Comparison of ENCODE assay signal across 23 cellular contexts in the genomic region with DNA sequence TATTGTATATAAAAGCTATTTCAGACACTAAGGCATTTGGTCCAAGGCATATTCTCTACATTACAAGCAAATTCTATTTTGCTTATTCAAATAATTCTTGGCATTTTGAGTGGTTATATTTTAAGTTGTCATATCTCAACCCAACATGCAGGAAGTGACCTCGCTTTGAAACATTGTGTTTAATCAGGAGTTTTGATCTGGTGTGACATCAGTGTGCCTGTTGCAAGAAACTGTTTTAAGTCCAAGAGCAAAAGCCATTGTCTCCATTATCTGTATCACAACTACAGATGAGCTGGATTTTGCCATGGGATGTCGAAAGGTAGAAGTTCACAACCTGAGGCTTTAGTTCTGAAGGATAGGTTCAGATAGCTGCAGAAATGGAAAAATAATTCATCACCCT.
DNase-seq lines count a peak whose midpoint lies in the region; ATAC-seq, FAIRE-seq and TF ChIP-seq lines count a peak whose summit lies in the region.
"Had no signal": no experiment of that assay in that cellular context is flagged by ENCODE, and none has a peak within 500 bp of the region (broad histone marks: within the 10 kb centered on the region; RNA-seq: fewer than 3 reads in every experiment).

No MANE protein-coding gene starts in this region.

- no peaks in the 10 kb centered on the region for H3K27me3 Mint-ChIP-seq in MCF 10A (ENCODE audit: insufficient read depth, unreplicated experiment)
- H3K27me3 Mint-ChIP-seq in astrocyte (ENCODE audit: low read depth, unreplicated experiment): no peaks in the 10 kb centered on the region
- H3K27me3 Mint-ChIP-seq: memory B cell, T-cell had no signal

- H3K27me3 ChIP-seq in mammary epithelial cell (ENCODE audit: insufficient read depth, low read length): no peaks in the 10 kb centered on the region
- H3K27me3 ChIP-seq in astrocyte (ENCODE audit: insufficient read depth, low read length): no peaks in the 10 kb centered on the region
- H3K27me3 ChIP-seq: esophagus squamous epithelium, heart right ventricle, neural progenitor cell, thyroid gland had no signal

- H4K20me1 ChIP-seq in mammary epithelial cell (ENCODE audit: insufficient read depth, low read length): no peaks in the 10 kb centered on the region
- H4K20me1 ChIP-seq in astrocyte (ENCODE audit: insufficient read depth, low read length): no peaks in the 10 kb centered on the region

- dilution Hi-C loops in mammary epithelial cell (cut with HindIII; ENCODE audit: low sequenced_read_pairs): no loop called here

- H3K9me3 Mint-ChIP-seq in MCF 10A (ENCODE audit: unreplicated experiment) (no peaks in the 10 kb centered on the region), astrocyte (ENCODE audit: unreplicated experiment) (no peaks in the 10 kb centered on the region)
- H3K9me3 Mint-ChIP-seq: brain had no signal

- H2AFZ ChIP-seq in mammary epithelial cell (ENCODE audit: low read depth, low read length) (no peak overlapping the region), astrocyte (ENCODE audit: low read depth, low read length) (peak overlapping the region; percentile 32)
- H2AFZ ChIP-seq: neural progenitor cell had no signal

- H3K4me1 ChIP-seq in mammary epithelial cell (ENCODE audit: insufficient read depth, low read length) (no peaks in the 10 kb centered on the region), astrocyte (ENCODE audit: insufficient read depth, low read length) (peaks cover 8% of the 10 kb centered on the region)
- H3K4me1 ChIP-seq: A549, heart right ventricle, neural progenitor cell had no signal

- TF ChIP-seq CTCF in mammary epithelial cell (conservative IDR thresholded peaks at IDR 0.05 in 1 of 2, IDR thresholded peaks at IDR 0.05 in 1 of 2; ENCODE audit: extremely low read depth in 1 of 2, insufficient read depth in 1 of 2, low read depth in 1 of 2, low read length in 2 of 2): no peak
- TF ChIP-seq CTCF in MCF 10A (IDR thresholded peaks at IDR 0.05; ENCODE audit: unreplicated experiment): no peak
- TF ChIP-seq CTCF in astrocyte (IDR thresholded peaks at IDR 0.05; ENCODE audit: insufficient read depth, low read depth, low read length): no peak

- DNase-seq in mammary epithelial cell (peak; percentile 24), MCF 10A (ENCODE audit: unreplicated experiment) (no peak), astrocyte (ENCODE audit: low read depth) (peak; percentile 57), kidney tubule cell (ENCODE audit: low spot score) (peak; percentile 42), DMS79 (lab: John Stamatoyannopoulos, UW) (no peak), cerebellum (ENCODE audit: low spot score) (no peak), NOMO-1 treated with dmso at 0.1 percent for 144 hours (lab: John Stamatoyannopoulos, UW; ENCODE audit: unreplicated experiment) (no peak)
- DNase-seq: activated CD4-positive, alpha-beta T cell treated with anti-CD3 and anti-CD28 coated beads, Interleukin-2, amount 50 U/mL, for 4 hours; activated naive CD4-positive, alpha-beta T cell; activated T-cell treated with anti-CD3 and anti-CD28 coated beads for 4 hours; esophagus squamous epithelium; heart right ventricle; islet precursor cell; KG1; NCI-H1092; T-cell had no signal

- no peaks in the 10 kb centered on the region for H3K9me3 ChIP-seq in mammary epithelial cell (replicated peaks; ENCODE audit: insufficient read depth, low read length)
- H3K9me3 ChIP-seq in astrocyte (ENCODE audit: insufficient read depth, low read depth, low read length): no peaks in the 10 kb centered on the region
- H3K9me3 ChIP-seq: A549, esophagus squamous epithelium, heart right ventricle, thyroid gland had no signal

- H3K36me3 ChIP-seq in mammary epithelial cell (ENCODE audit: insufficient read depth, low read length) (no peaks in the 10 kb centered on the region), astrocyte (ENCODE audit: insufficient read depth, low read length) (no peaks in the 10 kb centered on the region)
- H3K36me3 ChIP-seq: esophagus squamous epithelium, heart right ventricle, neural progenitor cell, thyroid gland had no signal

- intact Hi-C loops in mammary epithelial cell (cut with micrococcal nuclease): no loop called here
- intact Hi-C loops in MCF 10A (cut with micrococcal nuclease): no loop called here

- ATAC-seq in HG03439 (IDR thresholded peaks at IDR 0.05; ENCODE audit: unreplicated experiment): no peak
- ATAC-seq: A549, heart right ventricle, Right ventricle myocardium inferior, T-cell had no signal

- in situ Hi-C loops in mammary epithelial cell (cut with MboI; ENCODE audit: low sequenced_read_pairs in 2 of 2): no loop called here

- FAIRE-seq in astrocyte (lab: Jason Lieb, UNC): no peak
- FAIRE-seq: A549 had no signal

- H3K4me1 Mint-ChIP-seq in MCF 10A (ENCODE audit: insufficient read depth, unreplicated experiment): no peaks in the 10 kb centered on the region
- peaks cover 4% of the 10 kb centered on the region for H3K4me1 Mint-ChIP-seq in astrocyte (ENCODE audit: low read depth, unreplicated experiment)
- H3K4me1 Mint-ChIP-seq: memory B cell, T-cell had no signal

- H3K79me2 ChIP-seq in mammary epithelial cell (ENCODE audit: insufficient read depth, low read length) (no peaks in the 10 kb centered on the region), astrocyte (ENCODE audit: insufficient read depth, low read length) (no peaks in the 10 kb centered on the region)

- no peak overlapping the region for H3K27ac ChIP-seq in mammary epithelial cell (ENCODE audit: insufficient read depth, low read depth, low read length)
- H3K27ac ChIP-seq in astrocyte (ENCODE audit: low read depth, low read length): no peak overlapping the region
- H3K27ac ChIP-seq: A549, heart right ventricle, neural progenitor cell, thyroid gland had no signal

- no peak overlapping the region for H3K9ac ChIP-seq in mammary epithelial cell (ENCODE audit: insufficient read depth, low read length)
- no peak overlapping the region for H3K9ac ChIP-seq in astrocyte (ENCODE audit: low read length)
- H3K9ac ChIP-seq: neural progenitor cell had no signal

- H3K36me3 Mint-ChIP-seq in MCF 10A (ENCODE audit: insufficient read depth, unreplicated experiment) (no peaks in the 10 kb centered on the region), astrocyte (ENCODE audit: low read depth, unreplicated experiment) (no peaks in the 10 kb centered on the region)
- H3K36me3 Mint-ChIP-seq: brain, memory B cell, neural progenitor cell, T-cell had no signal

- POLR2A ChIA-PET in MCF 10A (lab: Yijun Ruan, JAX): no interaction called here

- H3K4me3 Mint-ChIP-seq in MCF 10A (ENCODE audit: unreplicated experiment) (no peak overlapping the region), astrocyte (ENCODE audit: unreplicated experiment) (no peak overlapping the region)
- H3K4me3 Mint-ChIP-seq: memory B cell, neural progenitor cell, T-cell had no signal

- H3K4me2 ChIP-seq in mammary epithelial cell (ENCODE audit: insufficient read depth, low read depth, low read length): no peak overlapping the region
- no peak overlapping the region for H3K4me2 ChIP-seq in astrocyte (ENCODE audit: low read length)
- H3K4me2 ChIP-seq: A549, neural progenitor cell had no signal

- BruUV-seq in mammary epithelial cell (replicated peaks; lab: Mats Ljungman, UMichigan) (no TSS peak), MCF 10A (replicated peaks; lab: Mats Ljungman, UMichigan) (no TSS peak)

- WGBS in mammary epithelial cell (ENCODE audit: low coverage, missing lambda C conversion rate): 78% methylated on average over 2 of the region's 2 CpGs

- H3K27ac Mint-ChIP-seq in MCF 10A (ENCODE audit: low read depth, unreplicated experiment) (no peak overlapping the region), astrocyte (ENCODE audit: unreplicated experiment) (no peak overlapping the region)
- H3K27ac Mint-ChIP-seq: memory B cell, neural progenitor cell, T-cell had no signal

- CTCF ChIA-PET in mammary epithelial cell (lab: Charles Lee; ENCODE audit: low non-redundant PET): no interaction called here
- CTCF ChIA-PET in MCF 10A (lab: Yijun Ruan, JAX): no interaction called here

- H3K4me3 ChIP-seq in mammary epithelial cell (replicated peaks in 1 of 3; ENCODE audit: insufficient read depth in 1 of 3, low read depth in 2 of 3, low read length in 3 of 3) (no peak overlapping the region), astrocyte (ENCODE audit: insufficient read depth, low read depth, low read length) (no peak overlapping the region)
- H3K4me3 ChIP-seq: A549, esophagus squamous epithelium, heart right ventricle, neural progenitor cell, thyroid gland had no signal

Comparison
In these comparisons a context has a peak if more than half of its experiments do, and no peak if none do; other contexts are left out.
1. DNase-seq: peak in mammary epithelial cell (single experiment), astrocyte (single experiment) and kidney tubule cell (single experiment); none in MCF 10A (single experiment), DMS79 (single experiment), cerebellum (single experiment) and NOMO-1 treated with dmso at 0.1 percent for 144 hours (single experiment).